ENCODE assay signal across 8 cellular contexts in the genomic region with DNA sequence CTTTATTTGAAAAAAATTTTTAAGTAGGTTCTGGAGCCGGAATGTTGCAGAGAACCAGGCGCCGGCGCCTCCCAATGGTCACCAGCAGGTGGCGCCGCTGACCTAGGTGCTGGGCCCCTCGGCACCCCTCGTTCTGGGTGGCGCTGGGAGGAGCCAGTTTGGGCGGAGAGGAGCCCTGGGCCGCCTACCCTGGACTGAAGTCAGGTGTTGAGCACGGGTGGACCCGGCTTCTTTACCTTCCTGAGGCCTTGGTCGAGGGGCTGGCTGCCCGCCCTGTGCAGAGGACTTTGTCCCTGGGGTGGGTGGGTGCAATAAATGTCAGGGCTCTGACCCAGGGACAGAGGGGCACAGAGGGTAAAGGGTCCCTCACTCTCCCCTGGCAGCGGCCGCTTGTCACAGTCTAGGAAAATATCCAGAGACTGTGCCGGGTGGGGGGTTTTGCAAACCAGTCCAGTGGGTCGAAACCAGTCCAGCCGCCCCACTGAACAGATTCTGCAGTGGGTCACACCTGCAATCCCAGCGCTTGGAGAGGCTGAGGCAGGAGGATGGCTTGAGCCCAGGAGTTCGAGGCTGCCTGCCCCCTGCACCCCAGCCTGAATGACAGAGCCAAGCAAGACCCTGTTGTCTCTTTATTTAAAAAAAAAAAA. TPM values are rescaled to one million over a fixed set of nuclear protein-coding genes. Genes with fewer than 3 reads are reported as not detected.
DNase-seq lines count a peak whose midpoint lies in the region; ATAC-seq and TF ChIP-seq lines count a peak whose summit lies in the region.

No MANE protein-coding gene starts in this region.

- H3K36me3 ChIP-seq in KMS-11 (ENCODE audit: insufficient read depth) (no peaks in the 10 kb centered on the region), neutrophil (no peaks in the 10 kb centered on the region), testis (ENCODE audit: low read depth, missing control alignments) (no peaks in the 10 kb centered on the region)

- H3K27ac ChIP-seq in KMS-11 (no peak overlapping the region), neutrophil (no peak overlapping the region), testis (no peak overlapping the region)

- ATAC-seq in GM18511 (IDR thresholded peaks at IDR 0.05; ENCODE audit: unreplicated experiment): peak; percentile 60

- H3K79me2 ChIP-seq in KMS-11 (ENCODE audit: insufficient read depth, low read depth): no peaks in the 10 kb centered on the region

- H3K9me3 ChIP-seq in neutrophil (no peaks in the 10 kb centered on the region), testis (no peaks in the 10 kb centered on the region)

- H3K4me1 ChIP-seq in KMS-11 (ENCODE audit: low read depth, poor library complexity, severe bottlenecking) (no peaks in the 10 kb centered on the region), neutrophil (ENCODE audit: control insufficient read depth in 1 of 2, insufficient read depth in 1 of 2, low read depth in 1 of 2, low read length in 1 of 2) (peaks cover 0 to 3% of the 10 kb centered on the region in 2 experiments), testis (peaks cover 3% of the 10 kb centered on the region)

- 0 out of 2 replicates have a peak overlapping the region, but pooled peaks have one; percentile 38 for H2AFZ ChIP-seq in KMS-11 (ENCODE audit: low read depth)

- DNase-seq in A172 (ENCODE audit: low spot score) (peak; percentile 77), RPMI7951 (ENCODE audit: low read depth) (peak; percentile 54), activated T-helper 1 cell treated with Interleukin-2 at 50 U/mL for 16 hours (ENCODE audit: low read depth) (peak; percentile 64), fibroblast of the aortic adventitia (ENCODE audit: low read depth) (peak; percentile 62), testis (peak; percentile 87)

- intact Hi-C loops in testis (cut with DNase I; ENCODE audit: low total_unique reads): no loop called here

- no peaks in the 10 kb centered on the region for H4K20me1 ChIP-seq in KMS-11 (ENCODE audit: insufficient read depth)

- TF ChIP-seq CTCF in KMS-11 (conservative IDR thresholded peaks at IDR 0.05; ENCODE audit: low read depth, low read length): peak; percentile 68
- peak; percentile 95 for TF ChIP-seq CTCF in fibroblast of the aortic adventitia (IDR thresholded peaks at IDR 0.05; ENCODE audit: insufficient read depth, low read length)
- TF ChIP-seq CTCF in neutrophil (IDR thresholded peaks at IDR 0.05): peak; percentile 87
- TF ChIP-seq CTCF in testis (IDR thresholded peaks at IDR 0.05): peak; percentile 84 to 97 (median 94)

- 14 to 23% methylated on average over 21 to 22 of the region's 22 CpGs for WGBS in testis, 2 donors

- no peak for TF ChIP-seq POLR2A in testis (IDR thresholded peaks at IDR 0.05)

- no peak overlapping the region for H3K4me2 ChIP-seq in KMS-11

- H3K27me3 ChIP-seq in KMS-11 (ENCODE audit: insufficient read depth, low read depth) (no peaks in the 10 kb centered on the region), neutrophil (no peaks in the 10 kb centered on the region), testis (no peaks in the 10 kb centered on the region)

- H3K4me3 ChIP-seq in KMS-11 (IDR thresholded peaks at IDR 0.05; ENCODE audit: insufficient read depth, low read depth, low read length) (no peak overlapping the region), fibroblast of the aortic adventitia (ENCODE audit: low read depth, low read length) (no peak overlapping the region), neutrophil (ENCODE audit: low read depth in 1 of 2, low read length in 1 of 2) (no peak overlapping the region), testis (peak overlapping the region in 1 of 2 donors; percentile 26)

- no peak overlapping the region for H3K9ac ChIP-seq in KMS-11

RNA-seq across cellular contexts. Expression of a gene that starts 30.1 kb away (rescaled TPM):
- not detected in 2 replicates for total RNA-seq in A172 (2014; rRNA removed; shearing (Covaris generic))
- not detected in 2 replicates for total RNA-seq in RPMI7951 (2014; rRNA removed; shearing (Covaris generic))
- total RNA-seq in fibroblast of the aortic adventitia (ENCODE audit: low replicate concordance): not detected in 2 replicates
- not detected for total RNA-seq in testis
- 0.59 TPM for polyA plus RNA-seq in testis (ENCODE audit: insufficient read depth, low read depth, low replicate concordance)

RNA-seq across cellular contexts. Expression of a gene that starts 40.3 kb away (rescaled TPM):
- total RNA-seq in A172 (2014; rRNA removed; shearing (Covaris generic)): 295 and 299 TPM in 2 replicates
- 77.1 and 86.3 TPM in 2 replicates for total RNA-seq in RPMI7951 (2014; rRNA removed; shearing (Covaris generic))
- total RNA-seq in fibroblast of the aortic adventitia (ENCODE audit: low replicate concordance) (86.5 and 102 TPM in 2 replicates), testis (100 to 1,000 TPM; 304 to 337 TPM)
- polyA plus RNA-seq in testis (ENCODE audit: insufficient read depth, low read depth, low replicate concordance): 191 TPM
